Comparison of ENCODE assay signal across 1 cellular context in genomic region chr11:47390084-47390760, GRCh38.
TF ChIP-seq lines count a peak whose summit lies in the region.

No MANE protein-coding gene starts in this region.

TF ChIP-seq in H1, 55 proteins besides CTCF, POLR2A, EP300 and RAD21:
- TF ChIP-seq CHD1 (IDR thresholded peaks at IDR 0.05; ENCODE audit: low read depth, low read length) (no peak), KDM1A (IDR thresholded peaks at IDR 0.05; ENCODE audit: borderline replicate concordance, low read length) (peak; percentile 43; the same call in 1 of the 2 replicates), EZH2 (IDR thresholded peaks at IDR 0.05; ENCODE audit: low read depth, low read length, severe bottlenecking) (no peak)
